ENCODE assay signal across 31 cellular contexts in the genomic region with DNA sequence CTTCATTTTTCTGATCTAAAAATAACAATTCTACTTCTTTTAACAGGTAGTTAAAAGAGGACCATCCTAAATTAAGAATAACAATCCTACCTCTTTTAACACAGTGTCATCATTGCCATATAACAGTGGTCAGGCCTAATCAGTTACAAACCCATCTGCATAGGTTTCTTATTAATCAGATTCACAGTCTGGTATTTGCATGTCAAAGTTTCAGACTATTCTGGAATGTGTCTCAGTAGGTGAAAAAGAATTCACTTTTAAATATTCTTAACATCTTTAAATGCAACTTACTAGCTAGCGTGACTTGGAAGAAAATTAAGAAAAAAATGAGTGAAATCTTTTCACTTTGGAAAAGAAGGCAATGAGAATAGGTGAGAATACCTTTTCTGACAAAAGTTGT. TPM values are rescaled to one million over a fixed set of nuclear protein-coding genes. Genes with fewer than 3 reads are reported as not detected.
"Had no signal": no experiment of that assay in that cellular context is flagged by ENCODE, and none has a peak within 500 bp of the region (broad histone marks: within the 10 kb centered on the region; RNA-seq: fewer than 3 reads in every experiment).

No MANE protein-coding gene starts in this region.

- H3K4me1 ChIP-seq: ascending aorta, body of pancreas, breast epithelium had no signal

- H3K9ac ChIP-seq: SK-N-SH had no signal

- H3K4me2 ChIP-seq: SK-N-SH had no signal

- H3K27ac ChIP-seq: ascending aorta, body of pancreas, breast epithelium, SJCRH30 had no signal

- H3K27me3 ChIP-seq: ascending aorta, body of pancreas, breast epithelium, SJCRH30 had no signal

- FAIRE-seq: TTC549 had no signal

- DNase-seq: activated CD4-positive, alpha-beta T cell treated with anti-CD3 and anti-CD28 coated beads, Interleukin-2, amount 10 ng/mL, durations not matched to agents 24 days and 14 days; activated CD4-positive, alpha-beta T cell treated with anti-CD3 and anti-CD28 coated beads, Interleukin-2, amount 50 U/mL, for 4 hours; activated CD8-positive, alpha-beta T cell treated with anti-CD3 and anti-CD28 coated beads, Interleukin-2, amount 10 ng/mL, durations not matched to agents 7 days and 5 days; activated gamma-delta T cell; activated naive CD4-positive, alpha-beta T cell treated with Interleukin-2 at 50 U/mL for 16 hours; activated naive CD8-positive, alpha-beta T cell treated with anti-CD3 and anti-CD28 coated beads, Interleukin-2, amount 10 ng/mL, durations not matched to agents 7 days and 5 days; activated T-cell treated with anti-CD3 and anti-CD28 coated beads, Interleukin-2, amount 50 U/mL, for 24 hours; amygdala; body of pancreas; NCI-H1048; NCI-H1105 treated with DMSO at 0.1 percent for 48 hours; NCI-H1436 treated with DMSO at 0.1 percent for 48 hours; NCI-H1694 treated with DMSO at 0.1 percent for 48 hours; NCI-H2029; NCI-H345; NCI-H524 treated with DMSO at 0.1 percent for 48 hours; SHP77; SJCRH30; SK-N-SH had no signal

- H3K27ac Mint-ChIP-seq: activated CD4-positive, alpha-beta T cell treated with anti-CD3 and anti-CD28 coated beads, Interleukin-2, amount 10 ng/mL, durations not matched to agents 24 days and 14 days; activated CD8-positive, alpha-beta T cell treated with anti-CD3 and anti-CD28 coated beads, Interleukin-2, amount 10 ng/mL, durations not matched to agents 7 days and 5 days; activated naive CD4-positive, alpha-beta T cell treated with anti-CD3 and anti-CD28 coated beads, Interleukin-2, amount 50 U/mL, for 24 hours; activated naive CD8-positive, alpha-beta T cell treated with anti-CD3 and anti-CD28 coated beads, Interleukin-2, amount 10 ng/mL, durations not matched to agents 7 days and 5 days; activated T-cell treated with anti-CD3 and anti-CD28 coated beads, Interleukin-2, amount 50 U/mL, for 24 hours; activated T-helper 2 cell treated with anti-CD3 and anti-CD28 coated beads, Interferon-gamma antibody, Interleukin-2, Interleukin-4, amounts not matched to agents 10 μg/mL and 5 μg/mL and 100 μg/mL, durations not matched to agents 14 hours and 24 hours and 36 hours; T-helper 1 cell treated with Interleukin-12 subunit alpha and Interleukin-12 subunit beta and Interleukin-4 antibody, amounts not matched to agents 30 μg/mL and 1 μg/mL, for 36 hours; T-helper 2 cell treated with Interferon-gamma antibody and Interleukin-4, amounts not matched to agents 5 μg/mL and 100 μg/mL, for 36 hours had no signal

- H3K4me3 ChIP-seq: ascending aorta, body of pancreas, breast epithelium, SJCRH30 had no signal

- H3K4me1 Mint-ChIP-seq: activated CD4-positive, alpha-beta T cell treated with anti-CD3 and anti-CD28 coated beads, Interleukin-2, amount 10 ng/mL, durations not matched to agents 24 days and 14 days; activated naive CD4-positive, alpha-beta T cell treated with anti-CD3 and anti-CD28 coated beads, Interleukin-2, amount 50 U/mL, for 24 hours; activated naive CD8-positive, alpha-beta T cell treated with anti-CD3 and anti-CD28 coated beads, Interleukin-2, amount 10 ng/mL, durations not matched to agents 7 days and 5 days had no signal

- H3K9me3 Mint-ChIP-seq: activated CD4-positive, alpha-beta T cell treated with anti-CD3 and anti-CD28 coated beads, Interleukin-2, amount 10 ng/mL, durations not matched to agents 24 days and 14 days; activated naive CD4-positive, alpha-beta T cell treated with anti-CD3 and anti-CD28 coated beads, Interleukin-2, amount 50 U/mL, for 24 hours; activated naive CD8-positive, alpha-beta T cell treated with anti-CD3 and anti-CD28 coated beads, Interleukin-2, amount 10 ng/mL, durations not matched to agents 7 days and 5 days; activated T-cell treated with anti-CD3 and anti-CD28 coated beads, Interleukin-2, amount 50 U/mL, for 24 hours; activated T-helper 2 cell treated with anti-CD3 and anti-CD28 coated beads, Interferon-gamma antibody, Interleukin-2, Interleukin-4, amounts not matched to agents 10 μg/mL and 5 μg/mL and 100 μg/mL, durations not matched to agents 14 hours and 24 hours and 36 hours; T-helper 1 cell treated with Interleukin-12 subunit alpha and Interleukin-12 subunit beta and Interleukin-4 antibody, amounts not matched to agents 30 μg/mL and 1 μg/mL, for 36 hours; T-helper 2 cell treated with Interferon-gamma antibody and Interleukin-4, amounts not matched to agents 5 μg/mL and 100 μg/mL, for 36 hours had no signal

- H3K9me3 ChIP-seq: ascending aorta, body of pancreas, breast epithelium, SJCRH30, SK-N-SH had no signal

- H3K36me3 ChIP-seq: ascending aorta, breast epithelium, SJCRH30 had no signal

- H3K36me3 Mint-ChIP-seq: activated naive CD4-positive, alpha-beta T cell treated with anti-CD3 and anti-CD28 coated beads, Interleukin-2, amount 50 U/mL, for 24 hours; activated naive CD8-positive, alpha-beta T cell treated with anti-CD3 and anti-CD28 coated beads, Interleukin-2, amount 10 ng/mL, durations not matched to agents 7 days and 5 days had no signal

- H3K4me3 Mint-ChIP-seq: activated CD4-positive, alpha-beta T cell treated with anti-CD3 and anti-CD28 coated beads, Interleukin-2, amount 10 ng/mL, durations not matched to agents 24 days and 14 days; activated CD8-positive, alpha-beta T cell treated with anti-CD3 and anti-CD28 coated beads, Interleukin-2, amount 10 ng/mL, durations not matched to agents 7 days and 5 days; activated naive CD4-positive, alpha-beta T cell treated with anti-CD3 and anti-CD28 coated beads, Interleukin-2, amount 50 U/mL, for 24 hours; activated naive CD8-positive, alpha-beta T cell treated with anti-CD3 and anti-CD28 coated beads, Interleukin-2, amount 10 ng/mL, durations not matched to agents 7 days and 5 days; activated T-cell treated with anti-CD3 and anti-CD28 coated beads, Interleukin-2, amount 50 U/mL, for 24 hours; T-helper 1 cell treated with Interleukin-12 subunit alpha and Interleukin-12 subunit beta and Interleukin-4 antibody, amounts not matched to agents 30 μg/mL and 1 μg/mL, for 36 hours; T-helper 2 cell treated with Interferon-gamma antibody and Interleukin-4, amounts not matched to agents 5 μg/mL and 100 μg/mL, for 36 hours had no signal

RNA-seq across cellular contexts. Expression of gene KRT12, which starts 6.8 kb away (rescaled TPM):
- total RNA-seq: activated CD4-positive, alpha-beta T cell treated with anti-CD3 and anti-CD28 coated beads, Interleukin-2, amount 10 ng/mL, durations not matched to agents 24 days and 14 days; activated CD8-positive, alpha-beta T cell treated with anti-CD3 and anti-CD28 coated beads, Interleukin-2, amount 10 ng/mL, durations not matched to agents 7 days and 5 days; activated naive CD8-positive, alpha-beta T cell treated with anti-CD3 and anti-CD28 coated beads, Interleukin-2, amount 10 ng/mL, durations not matched to agents 7 days and 5 days; activated T-helper 2 cell treated with anti-CD3 and anti-CD28 coated beads, Interferon-gamma antibody, Interleukin-2, Interleukin-4, amounts not matched to agents 10 μg/mL and 5 μg/mL and 100 μg/mL, durations not matched to agents 14 hours and 24 hours and 36 hours; ascending aorta; body of pancreas; breast epithelium; cardiac septum; MCF 10A; NCI-H460; RPMI7951; SJCRH30 had no signal
- polyA plus RNA-seq: adipose tissue, SK-N-SH had no signal

RNA-seq across cellular contexts. Expression of gene KRT20, which starts 11.2 kb away (rescaled TPM):
- total RNA-seq: activated CD4-positive, alpha-beta T cell treated with anti-CD3 and anti-CD28 coated beads, Interleukin-2, amount 10 ng/mL, durations not matched to agents 24 days and 14 days; activated CD8-positive, alpha-beta T cell treated with anti-CD3 and anti-CD28 coated beads, Interleukin-2, amount 10 ng/mL, durations not matched to agents 7 days and 5 days; activated naive CD8-positive, alpha-beta T cell treated with anti-CD3 and anti-CD28 coated beads, Interleukin-2, amount 10 ng/mL, durations not matched to agents 7 days and 5 days; activated T-helper 2 cell treated with anti-CD3 and anti-CD28 coated beads, Interferon-gamma antibody, Interleukin-2, Interleukin-4, amounts not matched to agents 10 μg/mL and 5 μg/mL and 100 μg/mL, durations not matched to agents 14 hours and 24 hours and 36 hours; ascending aorta; body of pancreas; cardiac septum; MCF 10A; NCI-H460; RPMI7951 had no signal
- polyA plus RNA-seq: SK-N-SH had no signal
